17 cellular contexts compared by ENCODE assay signal in genomic region chr14:79274641-79275366, GRCh38.
DNase-seq lines count a peak whose midpoint lies in the region; ATAC-seq and TF ChIP-seq lines count a peak whose summit lies in the region.
"Had no signal": no experiment of that assay in that cellular context is flagged by ENCODE, and none has a peak within 500 bp of the region (broad histone marks: within the 10 kb centered on the region; RNA-seq: fewer than 3 reads in every experiment).

No MANE protein-coding gene starts in this region.

- peaks cover 23% of the 10 kb centered on the region for H3K27me3 ChIP-seq in GM23338 (ENCODE audit: insufficient read depth)
- H3K27me3 ChIP-seq: ovary, sigmoid colon had no signal

- no peak for ATAC-seq in GM18870 (IDR thresholded peaks at IDR 0.05; ENCODE audit: unreplicated experiment)
- no peak for ATAC-seq in HG03469 (IDR thresholded peaks at IDR 0.05; ENCODE audit: unreplicated experiment)
- ATAC-seq in GM23338, result no peak

- no peak overlapping the region for H2AFZ ChIP-seq in GM23338

- no peaks in the 10 kb centered on the region for H3K79me2 ChIP-seq in GM23338 (replicated peaks; ENCODE audit: insufficient read depth)

- DNase-seq in AG09309 (ENCODE audit: low read depth) (no peak), HEK293T (ENCODE audit: extremely low spot score) (no peak), cardiac fibroblast (ENCODE audit: low read depth in 2 of 2) (peak in 1 of 2 donors; percentile 5), nephron progenitor cell (no peak), LoVo (ENCODE audit: low spot score) (no peak), GM23338 (ENCODE audit: low spot score) (no peak)
- DNase-seq: activated naive CD8-positive, alpha-beta T cell treated with anti-CD3 and anti-CD28 coated beads for 36 hours; NCI-H1436; NCI-H226; ovary; sigmoid colon; stimulated activated CD4-positive, alpha-beta T cell treated with anti-CD3 and anti-CD28 coated beads, Interleukin-1b, Interleukin-23, amount 100 ng/mL, for 48 hours; stimulated activated naive CD4-positive, alpha-beta T cell treated with Interleukin-2 at 50 U/mL for 16 hours; tibial artery had no signal

- CTCF ChIA-PET in HEK293T (lab: Yijun Ruan, JAX), result no interaction called here

- H4K20me1 ChIP-seq in GM23338 (replicated peaks; ENCODE audit: insufficient read depth), result no peaks in the 10 kb centered on the region

- H3K9me3 Mint-ChIP-seq in nephron progenitor cell, result no peaks in the 10 kb centered on the region
- H3K9me3 Mint-ChIP-seq in GM23338, result no peaks in the 10 kb centered on the region
- H3K9me3 Mint-ChIP-seq: activated naive CD8-positive, alpha-beta T cell treated with anti-CD3 and anti-CD28 coated beads for 36 hours had no signal

- POLR2A ChIA-PET in HEK293T (lab: Yijun Ruan, JAX), result no interaction called here

- H3K9me2 ChIP-seq in GM23338 (ENCODE audit: insufficient read depth), result no peaks in the 10 kb centered on the region

- H3K36me3 Mint-ChIP-seq in nephron progenitor cell (ENCODE audit: low read depth) (no peaks in the 10 kb centered on the region), GM23338 (ENCODE audit: low read depth) (no peaks in the 10 kb centered on the region)
- H3K36me3 Mint-ChIP-seq: activated naive CD8-positive, alpha-beta T cell treated with anti-CD3 and anti-CD28 coated beads for 36 hours had no signal

- peaks cover 26% of the 10 kb centered on the region for H3K4me1 Mint-ChIP-seq in nephron progenitor cell
- H3K4me1 Mint-ChIP-seq in GM23338, result no peaks in the 10 kb centered on the region
- H3K4me1 Mint-ChIP-seq: activated naive CD8-positive, alpha-beta T cell treated with anti-CD3 and anti-CD28 coated beads for 36 hours had no signal

- H3K36me3 ChIP-seq in GM23338 (ENCODE audit: insufficient read depth), result no peaks in the 10 kb centered on the region
- H3K36me3 ChIP-seq: ovary, sigmoid colon, tibial artery had no signal

- H3K27me3 Mint-ChIP-seq in nephron progenitor cell (ENCODE audit: low read depth, poor library complexity) (peaks cover 32% of the 10 kb centered on the region), GM23338 (ENCODE audit: insufficient read depth, low read depth, poor library complexity) (peaks cover 24% of the 10 kb centered on the region)

- no peak overlapping the region for H3K4me3 ChIP-seq in AG09309 (ENCODE audit: control insufficient read depth, low read depth, low read length)
- H3K4me3 ChIP-seq in cardiac fibroblast (replicated peaks in 1 of 2; ENCODE audit: low read depth in 2 of 2, low read length in 2 of 2), result no peak overlapping the region
- no peak overlapping the region for H3K4me3 ChIP-seq in GM23338
- H3K4me3 ChIP-seq: ovary, sigmoid colon, tibial artery had no signal

- H3K4me3 Mint-ChIP-seq in nephron progenitor cell (no peak overlapping the region), GM23338 (no peak overlapping the region)
- H3K4me3 Mint-ChIP-seq: activated naive CD8-positive, alpha-beta T cell treated with anti-CD3 and anti-CD28 coated beads for 36 hours had no signal

- TF ChIP-seq CTCF in AG09309 (IDR thresholded peaks at IDR 0.05; ENCODE audit: control insufficient read depth, insufficient read depth, low read depth, low read length, missing control alignments), result peak; percentile 34
- peak; percentile 25 for TF ChIP-seq CTCF in cardiac fibroblast (IDR thresholded peaks at IDR 0.05; ENCODE audit: low read depth, low read length)
- no peak for TF ChIP-seq CTCF in nephron progenitor cell (IDR thresholded peaks at IDR 0.05)
- TF ChIP-seq CTCF in GM23338 (conservative IDR thresholded peaks at IDR 0.05; ENCODE audit: low read depth in 2 of 2), result 0 out of 4 replicates have a peak, but pooled peaks of 1 of the 2 experiments have one; percentile 22

- no peaks in the 10 kb centered on the region for H3K4me1 ChIP-seq in GM23338 (ENCODE audit: insufficient read depth)

- H3K27ac Mint-ChIP-seq in nephron progenitor cell (peak overlapping the region; percentile 30), GM23338 (no peak overlapping the region)
- H3K27ac Mint-ChIP-seq: activated naive CD8-positive, alpha-beta T cell treated with anti-CD3 and anti-CD28 coated beads for 36 hours had no signal

- no peak overlapping the region for H3K4me2 ChIP-seq in GM23338

- H3K27ac ChIP-seq in GM23338 (ENCODE audit: low read depth), result no peak overlapping the region
- H3K27ac ChIP-seq: ovary, RWPE1, sigmoid colon, tibial artery had no signal

- no peaks in the 10 kb centered on the region for H3F3A ChIP-seq in GM23338 (replicated peaks; ENCODE audit: low read depth)

TF ChIP-seq in HEK293T, 16 proteins besides CTCF, POLR2A, EP300 and RAD21:
- TF ChIP-seq SUZ12 (IDR thresholded peaks at IDR 0.05) (no peak), ELF4 (IDR thresholded peaks at IDR 0.05) (no peak), HDGF (IDR thresholded peaks at IDR 0.05; ENCODE audit: borderline replicate concordance) (no peak), CTBP1 (IDR thresholded peaks at IDR 0.05; ENCODE audit: borderline replicate concordance) (peak; percentile 93), ZNF384 (IDR thresholded peaks at IDR 0.05) (0 out of 2 replicates have a peak, but pooled peaks have one; percentile 43), ARNT (IDR thresholded peaks at IDR 0.05) (no peak), PKNOX1 (IDR thresholded peaks at IDR 0.05) (peak; percentile 98)
TF ChIP-seq in HEK293T: peak in this region for 3.

TF ChIP-seq in GM23338, 12 proteins besides CTCF, POLR2A, EP300 and RAD21 (continues in another document):
- no peak for TF ChIP-seq EZH2phosphoT487 (IDR thresholded peaks at IDR 0.05; ENCODE audit: unreplicated experiment)
- TF ChIP-seq ZNF331 (CRISPR knock-in tag; IDR thresholded peaks at IDR 0.05; ENCODE audit: low read depth), result no peak
- no peak for TF ChIP-seq ZNF114 (CRISPR knock-in tag; IDR thresholded peaks at IDR 0.05)
- no peak for TF ChIP-seq JUNB (IDR thresholded peaks at IDR 0.05; ENCODE audit: unreplicated experiment)
- no peak for TF ChIP-seq NANOG (IDR thresholded peaks at IDR 0.05; ENCODE audit: borderline replicate concordance)
- TF ChIP-seq STAT1 (IDR thresholded peaks at IDR 0.05; ENCODE audit: unreplicated experiment), result no peak
- no peak for TF ChIP-seq ETS1 (IDR thresholded peaks at IDR 0.05)
- TF ChIP-seq EZH2 (IDR thresholded peaks at IDR 0.05; ENCODE audit: low read depth, unreplicated experiment), result no peak
- TF ChIP-seq POLR2AphosphoS5 (IDR thresholded peaks at IDR 0.05; ENCODE audit: low read depth), result no peak
- no peak for TF ChIP-seq REST (IDR thresholded peaks at IDR 0.05; ENCODE audit: unreplicated experiment)
- TF ChIP-seq CREB1 (CRISPR knock-in tag; IDR thresholded peaks at IDR 0.05; ENCODE audit: low read depth), result no peak
